ENCODE assay signal across 13 cellular contexts in the genomic region with DNA sequence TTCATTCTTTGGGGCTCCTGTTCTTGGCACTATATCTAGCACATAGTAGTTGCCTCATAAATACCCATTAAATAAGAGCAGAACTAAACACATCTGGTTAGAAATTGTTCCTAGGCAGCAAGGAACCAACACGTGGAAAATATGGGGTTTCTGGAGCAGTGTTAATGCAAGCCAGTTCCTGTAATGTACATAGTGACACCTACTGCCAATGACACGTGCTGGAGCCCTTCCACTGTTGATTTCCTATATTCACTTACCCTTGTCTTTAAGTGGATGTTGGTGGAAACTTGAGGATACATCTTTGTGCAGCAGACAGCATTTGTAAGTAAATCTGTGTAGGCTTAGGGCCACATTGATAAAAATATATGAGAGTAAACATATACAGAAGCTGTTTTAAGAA. TPM values are rescaled to one million over a fixed set of nuclear protein-coding genes. Genes with fewer than 3 reads are reported as not detected.
DNase-seq lines count a peak whose midpoint lies in the region; ATAC-seq lines count a peak whose summit lies in the region.
"Had no signal": no experiment of that assay in that cellular context is flagged by ENCODE, and none has a peak within 500 bp of the region (broad histone marks: within the 10 kb centered on the region; RNA-seq: fewer than 3 reads in every experiment).

No MANE protein-coding gene starts in this region.

- ATAC-seq in stimulated activated memory B cell treated with anti-CD40 and anti-IgM and Interleukin-4, amounts not matched to agents 10 μg/mL and 1 μg/mL and 100 μg/mL, for 72 hours = no peak
- ATAC-seq in HG03460 (IDR thresholded peaks at IDR 0.05; ENCODE audit: unreplicated experiment) (no peak), HG03135 (IDR thresholded peaks at IDR 0.05; ENCODE audit: unreplicated experiment) (no peak)

- peaks cover 28% of the 10 kb centered on the region for H3K4me1 Mint-ChIP-seq in activated naive CD4-positive, alpha-beta T cell treated with anti-CD3 and anti-CD28 coated beads for 36 hours (ENCODE audit: low read depth)
- H3K4me1 Mint-ChIP-seq in activated T-helper 1 cell treated with anti-CD3 and anti-CD28 coated beads, Interleukin-12 subunit alpha, Interleukin-12 subunit beta, Interleukin-2, Interleukin-4 antibody, amounts not matched to agents 30 ng/mL and 10 ng/mL and 1 ng/mL, durations not matched to agents 14 hours and 24 hours and 36 hours (ENCODE audit: low read depth) = peaks cover 46% of the 10 kb centered on the region
- H3K4me1 Mint-ChIP-seq in stimulated activated memory B cell treated with anti-CD40 and anti-IgM and Interleukin-4, amounts not matched to agents 10 μg/mL and 1 μg/mL and 100 μg/mL, for 72 hours = peaks cover 55% of the 10 kb centered on the region

- peak; percentile 58 for DNase-seq in activated naive CD4-positive, alpha-beta T cell treated with anti-CD3 and anti-CD28 coated beads for 36 hours
- DNase-seq in activated naive CD4-positive, alpha-beta T cell (lab: John Stamatoyannopoulos, UW) = no peak
- DNase-seq in Kasumi-1 (lab: John Stamatoyannopoulos, UW) = peak; percentile 40 to 59
- DNase-seq in activated T-helper 1 cell treated with anti-CD3 and anti-CD28 coated beads, Interleukin-12 subunit alpha, Interleukin-12 subunit beta, Interleukin-2, Interleukin-4 antibody, amounts not matched to agents 30 ng/mL and 10 ng/mL and 1 ng/mL, durations not matched to agents 14 hours and 24 hours and 36 hours (ENCODE audit: low spot score) = no peak
- DNase-seq in NCI-H345 treated with DMSO at 0.1 percent for 48 hours (lab: John Stamatoyannopoulos, UW; ENCODE audit: unreplicated experiment) = no peak
- DNase-seq: activated naive CD4-positive, alpha-beta T cell treated with anti-CD3 and anti-CD28 coated beads, Interleukin-2, amount 10 ng/mL, durations not matched to agents 7 days and 5 days; NCI-H1930; SK-N-SH; stomach had no signal

- intact Hi-C loops in activated naive CD4-positive, alpha-beta T cell treated with anti-CD3 and anti-CD28 coated beads for 36 hours (cut with micrococcal nuclease) = loop anchor here (1.0 to 10.0 kb wide), 4 partner anchors 8 to 590 kb away; no protein-coding TSS in a partner anchor
- intact Hi-C loops in activated T-helper 1 cell treated with anti-CD3 and anti-CD28 coated beads, Interleukin-12 subunit alpha, Interleukin-12 subunit beta, Interleukin-2, Interleukin-4 antibody, amounts not matched to agents 30 ng/mL and 10 ng/mL and 1 ng/mL, durations not matched to agents 14 hours and 24 hours and 36 hours (cut with micrococcal nuclease) = no loop called here

- peak overlapping the region; percentile 87 for H3K4me3 Mint-ChIP-seq in activated naive CD4-positive, alpha-beta T cell treated with anti-CD3 and anti-CD28 coated beads for 36 hours
- peak overlapping the region; percentile 36 for H3K4me3 Mint-ChIP-seq in activated T-helper 1 cell treated with anti-CD3 and anti-CD28 coated beads, Interleukin-12 subunit alpha, Interleukin-12 subunit beta, Interleukin-2, Interleukin-4 antibody, amounts not matched to agents 30 ng/mL and 10 ng/mL and 1 ng/mL, durations not matched to agents 14 hours and 24 hours and 36 hours
- peak overlapping the region; percentile 49 for H3K4me3 Mint-ChIP-seq in stimulated activated memory B cell treated with anti-CD40 and anti-IgM and Interleukin-4, amounts not matched to agents 10 μg/mL and 1 μg/mL and 100 μg/mL, for 72 hours

- no peaks in the 10 kb centered on the region for H3K9me3 Mint-ChIP-seq in activated naive CD4-positive, alpha-beta T cell treated with anti-CD3 and anti-CD28 coated beads for 36 hours
- no peaks in the 10 kb centered on the region for H3K9me3 Mint-ChIP-seq in activated T-helper 1 cell treated with anti-CD3 and anti-CD28 coated beads, Interleukin-12 subunit alpha, Interleukin-12 subunit beta, Interleukin-2, Interleukin-4 antibody, amounts not matched to agents 30 ng/mL and 10 ng/mL and 1 ng/mL, durations not matched to agents 14 hours and 24 hours and 36 hours
- H3K9me3 Mint-ChIP-seq in stimulated activated memory B cell treated with anti-CD40 and anti-IgM and Interleukin-4, amounts not matched to agents 10 μg/mL and 1 μg/mL and 100 μg/mL, for 72 hours = no peaks in the 10 kb centered on the region
- H3K9me3 Mint-ChIP-seq: activated naive CD4-positive, alpha-beta T cell treated with anti-CD3 and anti-CD28 coated beads, Interleukin-2, amount 10 ng/mL, durations not matched to agents 7 days and 5 days had no signal

- CTCF ChIA-PET in activated naive CD4-positive, alpha-beta T cell treated with anti-CD3 and anti-CD28 coated beads for 36 hours (lab: Charles Lee) = interaction anchor here (1.0 to 6.6 kb wide), 4 partner anchors 16 to 90 kb away, joined by 3 to 65 read pairs (median 27); no protein-coding TSS in a partner anchor

- peak overlapping the region; percentile 21 for H3K27ac Mint-ChIP-seq in activated naive CD4-positive, alpha-beta T cell treated with anti-CD3 and anti-CD28 coated beads for 36 hours
- H3K27ac Mint-ChIP-seq in activated T-helper 1 cell treated with anti-CD3 and anti-CD28 coated beads, Interleukin-12 subunit alpha, Interleukin-12 subunit beta, Interleukin-2, Interleukin-4 antibody, amounts not matched to agents 30 ng/mL and 10 ng/mL and 1 ng/mL, durations not matched to agents 14 hours and 24 hours and 36 hours = no peak overlapping the region
- H3K27ac Mint-ChIP-seq in stimulated activated memory B cell treated with anti-CD40 and anti-IgM and Interleukin-4, amounts not matched to agents 10 μg/mL and 1 μg/mL and 100 μg/mL, for 72 hours = no peak overlapping the region
- H3K27ac Mint-ChIP-seq: activated naive CD4-positive, alpha-beta T cell treated with anti-CD3 and anti-CD28 coated beads, Interleukin-2, amount 10 ng/mL, durations not matched to agents 7 days and 5 days had no signal

- peaks cover 33% of the 10 kb centered on the region for H3K36me3 Mint-ChIP-seq in activated naive CD4-positive, alpha-beta T cell treated with anti-CD3 and anti-CD28 coated beads for 36 hours (ENCODE audit: low read depth)
- H3K36me3 Mint-ChIP-seq in activated T-helper 1 cell treated with anti-CD3 and anti-CD28 coated beads, Interleukin-12 subunit alpha, Interleukin-12 subunit beta, Interleukin-2, Interleukin-4 antibody, amounts not matched to agents 30 ng/mL and 10 ng/mL and 1 ng/mL, durations not matched to agents 14 hours and 24 hours and 36 hours (ENCODE audit: low read depth) = peaks cover 18% of the 10 kb centered on the region
- peaks cover 27% of the 10 kb centered on the region for H3K36me3 Mint-ChIP-seq in stimulated activated memory B cell treated with anti-CD40 and anti-IgM and Interleukin-4, amounts not matched to agents 10 μg/mL and 1 μg/mL and 100 μg/mL, for 72 hours

- no peaks in the 10 kb centered on the region for H3K27me3 Mint-ChIP-seq in activated naive CD4-positive, alpha-beta T cell treated with anti-CD3 and anti-CD28 coated beads for 36 hours (ENCODE audit: low read depth)
- peaks cover 34% of the 10 kb centered on the region for H3K27me3 Mint-ChIP-seq in activated T-helper 1 cell treated with anti-CD3 and anti-CD28 coated beads, Interleukin-12 subunit alpha, Interleukin-12 subunit beta, Interleukin-2, Interleukin-4 antibody, amounts not matched to agents 30 ng/mL and 10 ng/mL and 1 ng/mL, durations not matched to agents 14 hours and 24 hours and 36 hours (ENCODE audit: insufficient read depth)
- no peaks in the 10 kb centered on the region for H3K27me3 Mint-ChIP-seq in stimulated activated memory B cell treated with anti-CD40 and anti-IgM and Interleukin-4, amounts not matched to agents 10 μg/mL and 1 μg/mL and 100 μg/mL, for 72 hours

RNA-seq across cellular contexts. Expression of a gene that starts 1.6 kb away (rescaled TPM):
- total RNA-seq in activated naive CD4-positive, alpha-beta T cell treated with anti-CD3 and anti-CD28 coated beads for 36 hours = 100 to 1,000 TPM; 323 to 328 TPM
- 158 and 166 TPM in 2 replicates for total RNA-seq in activated T-helper 1 cell treated with anti-CD3 and anti-CD28 coated beads, Interleukin-12 subunit alpha, Interleukin-12 subunit beta, Interleukin-2, Interleukin-4 antibody, amounts not matched to agents 30 ng/mL and 10 ng/mL and 1 ng/mL, durations not matched to agents 14 hours and 24 hours and 36 hours
- total RNA-seq: Daoy had no signal

Comparison
In these comparisons a context has a peak if more than half of its experiments do, and no peak if none do; other contexts are left out.
1. DNase-seq: peak in activated naive CD4-positive, alpha-beta T cell treated with anti-CD3 and anti-CD28 coated beads for 36 hours (single experiment) and Kasumi-1 (2 of 2); none in activated naive CD4-positive, alpha-beta T cell (0 of 4), activated T-helper 1 cell treated with anti-CD3 and anti-CD28 coated beads, Interleukin-12 subunit alpha, Interleukin-12 subunit beta, Interleukin-2, Interleukin-4 antibody, amounts not matched to agents 30 ng/mL and 10 ng/mL and 1 ng/mL, durations not matched to agents 14 hours and 24 hours and 36 hours (single experiment) and NCI-H345 treated with DMSO at 0.1 percent for 48 hours (single experiment).
2. H3K4me3 Mint-ChIP-seq: peak in every context shown above with its lines; median percentile 87 in activated naive CD4-positive, alpha-beta T cell treated with anti-CD3 and anti-CD28 coated beads for 36 hours; 49 in stimulated activated memory B cell treated with anti-CD40 and anti-IgM and Interleukin-4, amounts not matched to agents 10 μg/mL and 1 μg/mL and 100 μg/mL, for 72 hours; 36 in activated T-helper 1 cell treated with anti-CD3 and anti-CD28 coated beads, Interleukin-12 subunit alpha, Interleukin-12 subunit beta, Interleukin-2, Interleukin-4 antibody, amounts not matched to agents 30 ng/mL and 10 ng/mL and 1 ng/mL, durations not matched to agents 14 hours and 24 hours and 36 hours.